In the genomic region with DNA sequence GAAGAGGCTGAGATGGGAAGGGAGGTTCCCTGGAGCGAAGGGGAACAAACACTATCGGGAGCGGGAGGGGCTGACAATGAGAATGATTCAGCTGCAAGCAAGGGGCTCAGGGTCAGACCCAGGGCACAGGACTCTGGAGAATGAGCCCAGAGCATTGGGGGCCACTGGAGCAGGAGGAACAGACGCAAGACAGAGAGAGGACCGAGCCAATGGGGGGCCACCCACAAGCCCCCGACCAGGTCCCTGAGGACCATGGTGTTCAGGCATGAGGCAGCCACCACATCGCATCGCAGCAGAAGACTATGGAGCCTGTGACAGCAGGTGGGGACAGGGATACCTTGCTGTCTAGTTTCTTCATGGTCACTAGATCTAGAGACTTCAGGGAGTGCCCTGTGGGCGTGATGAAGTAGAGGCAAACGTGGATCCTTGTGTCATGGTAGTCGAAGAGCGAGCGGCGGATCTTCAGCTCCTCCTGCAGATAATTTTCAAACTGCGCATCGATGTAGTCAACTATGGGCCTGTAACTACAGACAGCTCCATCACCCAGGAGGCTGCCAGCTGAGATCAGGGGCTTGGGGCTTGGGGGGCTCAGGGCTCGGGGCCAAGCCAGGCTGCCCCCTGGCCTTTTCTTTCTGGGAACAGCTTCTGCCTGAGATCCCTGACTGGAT, we compare ENCODE assay signal across 21 cellular contexts. TPM values are rescaled to one million over a fixed set of nuclear protein-coding genes. Genes with fewer than 3 reads are reported as not detected.
DNase-seq lines count a peak whose midpoint lies in the region; ATAC-seq, FAIRE-seq and TF ChIP-seq lines count a peak whose summit lies in the region.
"Had no signal": no experiment of that assay in that cellular context is flagged by ENCODE, and none has a peak within 500 bp of the region (broad histone marks: within the 10 kb centered on the region; RNA-seq: fewer than 3 reads in every experiment).

No MANE protein-coding gene starts in this region.

- peak overlapping the region; percentile 47 for H3K27ac Mint-ChIP-seq in neural crest cell (ENCODE audit: unreplicated experiment)

- TF ChIP-seq CTCF in right atrium auricular region (IDR thresholded peaks at IDR 0.05) (no peak), bronchial epithelial cell (IDR thresholded peaks at IDR 0.05; ENCODE audit: insufficient read depth, low read length, severe bottlenecking) (no peak), neural crest cell (conservative IDR thresholded peaks at IDR 0.05) (no peak), brain microvascular endothelial cell (IDR thresholded peaks at IDR 0.05; ENCODE audit: low read depth, low read length, missing control alignments) (no peak)

- intact Hi-C loops in Right ventricle myocardium superior (cut with DNase I) = no loop called here

- no peaks in the 10 kb centered on the region for H3K9me3 ChIP-seq in right atrium auricular region

- ATAC-seq in Right ventricle myocardium superior (ENCODE audit: poor library complexity) = no peak
- ATAC-seq in GM19328 (IDR thresholded peaks at IDR 0.05; ENCODE audit: unreplicated experiment) = no peak
- ATAC-seq: Panc1 had no signal

- no peaks in the 10 kb centered on the region for H3K36me3 Mint-ChIP-seq in neural crest cell (ENCODE audit: low read depth)
- H3K36me3 Mint-ChIP-seq: CD4-positive, CD25-positive, alpha-beta regulatory T cell had no signal

- H3K27ac ChIP-seq in right atrium auricular region (no peak overlapping the region), brain microvascular endothelial cell (no peak overlapping the region)

- H3K36me3 ChIP-seq in right atrium auricular region (peaks cover 67% of the 10 kb centered on the region), bronchial epithelial cell (ENCODE audit: control insufficient read depth, insufficient read depth, low read length) (peaks cover 23% of the 10 kb centered on the region), brain microvascular endothelial cell (replicated peaks) (peaks cover 41% of the 10 kb centered on the region)

- H3K4me1 Mint-ChIP-seq in neural crest cell = no peaks in the 10 kb centered on the region
- H3K4me1 Mint-ChIP-seq: IgD-negative memory B cell had no signal

- H3K27me3 ChIP-seq in right atrium auricular region (no peaks in the 10 kb centered on the region), bronchial epithelial cell (ENCODE audit: control insufficient read depth, insufficient read depth, low read length) (no peaks in the 10 kb centered on the region), brain microvascular endothelial cell (replicated peaks) (no peaks in the 10 kb centered on the region)

- FAIRE-seq in bronchial epithelial cell (lab: Jason Lieb, UNC) (peak; percentile 43), RCC 7860 (lab: Jason Lieb, UNC) (no peak)

- H3K4me3 ChIP-seq in right atrium auricular region = no peak overlapping the region
- H3K4me3 ChIP-seq in bronchial epithelial cell (ENCODE audit: low read depth, low read length) = no peak overlapping the region
- no peak overlapping the region for H3K4me3 ChIP-seq in brain microvascular endothelial cell (ENCODE audit: low read depth, low read length)

- H3K4me3 Mint-ChIP-seq in neural crest cell = no peak overlapping the region
- H3K4me3 Mint-ChIP-seq: CD4-positive, CD25-positive, alpha-beta regulatory T cell; IgD-negative memory B cell had no signal

- H3K9me3 Mint-ChIP-seq in neural crest cell = no peaks in the 10 kb centered on the region
- H3K9me3 Mint-ChIP-seq: CD4-positive, CD25-positive, alpha-beta regulatory T cell; IgD-negative memory B cell had no signal

- H3K27me3 Mint-ChIP-seq in neural crest cell (ENCODE audit: low read depth) = no peaks in the 10 kb centered on the region
- H3K27me3 Mint-ChIP-seq: CD4-positive, CD25-positive, alpha-beta regulatory T cell; IgD-negative memory B cell had no signal

- H3K4me1 ChIP-seq in right atrium auricular region = peaks cover 0 to 22% of the 10 kb centered on the region in 2 donors

- in situ Hi-C loops in brain microvascular endothelial cell (cut with HindIII; ENCODE audit: low pct_ligation_motif_present, low sequenced_read_pairs) = no loop called here

- DNase-seq in right atrium auricular region (ENCODE audit: low spot score) = peak; percentile 42
- no peak for DNase-seq in Right ventricle myocardium superior
- no peak for DNase-seq in bronchial epithelial cell (ENCODE audit: low read depth)
- DNase-seq in neural crest cell (ENCODE audit: low read depth, low spot score) = no peak
- no peak for DNase-seq in brain microvascular endothelial cell
- DNase-seq in RCC 7860 (ENCODE audit: low spot score) = no peak
- DNase-seq: AML-193; CD4-positive, CD25-positive, alpha-beta regulatory T cell; DMS53; HCEC 1CT; Kasumi-1; NCI-H1105 treated with DMSO at 0.1 percent for 48 hours; NCI-H1694 treated with DMSO at 0.1 percent for 48 hours; NCI-H2107; NCI-H2227 treated with DMSO at 0.1 percent for 48 hours; NCI-H524; SHP77 treated with DMSO at 0.1 percent for 48 hours had no signal

RNA-seq across cellular contexts. Expression of a gene that starts 13.5 kb away (rescaled TPM):
- total RNA-seq in right atrium auricular region (10 to 100 TPM; 21.1 to 24.8 TPM), Right ventricle myocardium superior (26.3 TPM), bronchial epithelial cell (22.6 and 27.4 TPM in 2 replicates), neural crest cell (71.1 and 71.4 TPM in 2 replicates)

RNA-seq across cellular contexts. Expression of a gene that starts 16.3 kb away (rescaled TPM):
- total RNA-seq in right atrium auricular region (not detected), Right ventricle myocardium superior (0.08 TPM), bronchial epithelial cell (0.26 TPM in 1 of 2 replicates, not detected in the other), neural crest cell (not detected in 2 replicates)
- total RNA-seq: HT1080 had no signal

RNA-seq across cellular contexts. Expression of a gene that starts 26.2 kb away (rescaled TPM):
- 1 to 10 TPM; 5.6 to 7.2 TPM for total RNA-seq in right atrium auricular region
- total RNA-seq in Right ventricle myocardium superior = 9.1 TPM
- total RNA-seq in bronchial epithelial cell = 6.8 and 9.9 TPM in 2 replicates
- 22.6 and 23.8 TPM in 2 replicates for total RNA-seq in neural crest cell

RNA-seq across cellular contexts. Expression of a gene that starts 49.6 kb away (rescaled TPM):
- not detected for total RNA-seq in right atrium auricular region
- 0.13 TPM for total RNA-seq in Right ventricle myocardium superior
- total RNA-seq in bronchial epithelial cell = not detected in 2 replicates
- total RNA-seq in neural crest cell = not detected in 2 replicates
- total RNA-seq: CD4-positive, CD25-positive, alpha-beta regulatory T cell; HT1080 had no signal
